In genomic region chr6:55543633-55544309, GRCh38 we compare ENCODE assay signal across 1 cellular context.
TF ChIP-seq lines count a peak whose summit lies in the region.

No MANE protein-coding gene starts in this region.

TF ChIP-seq in GM23338, 12 proteins besides CTCF, POLR2A, EP300 and RAD21 (continued from another document):
- TF ChIP-seq, protein P1, sequence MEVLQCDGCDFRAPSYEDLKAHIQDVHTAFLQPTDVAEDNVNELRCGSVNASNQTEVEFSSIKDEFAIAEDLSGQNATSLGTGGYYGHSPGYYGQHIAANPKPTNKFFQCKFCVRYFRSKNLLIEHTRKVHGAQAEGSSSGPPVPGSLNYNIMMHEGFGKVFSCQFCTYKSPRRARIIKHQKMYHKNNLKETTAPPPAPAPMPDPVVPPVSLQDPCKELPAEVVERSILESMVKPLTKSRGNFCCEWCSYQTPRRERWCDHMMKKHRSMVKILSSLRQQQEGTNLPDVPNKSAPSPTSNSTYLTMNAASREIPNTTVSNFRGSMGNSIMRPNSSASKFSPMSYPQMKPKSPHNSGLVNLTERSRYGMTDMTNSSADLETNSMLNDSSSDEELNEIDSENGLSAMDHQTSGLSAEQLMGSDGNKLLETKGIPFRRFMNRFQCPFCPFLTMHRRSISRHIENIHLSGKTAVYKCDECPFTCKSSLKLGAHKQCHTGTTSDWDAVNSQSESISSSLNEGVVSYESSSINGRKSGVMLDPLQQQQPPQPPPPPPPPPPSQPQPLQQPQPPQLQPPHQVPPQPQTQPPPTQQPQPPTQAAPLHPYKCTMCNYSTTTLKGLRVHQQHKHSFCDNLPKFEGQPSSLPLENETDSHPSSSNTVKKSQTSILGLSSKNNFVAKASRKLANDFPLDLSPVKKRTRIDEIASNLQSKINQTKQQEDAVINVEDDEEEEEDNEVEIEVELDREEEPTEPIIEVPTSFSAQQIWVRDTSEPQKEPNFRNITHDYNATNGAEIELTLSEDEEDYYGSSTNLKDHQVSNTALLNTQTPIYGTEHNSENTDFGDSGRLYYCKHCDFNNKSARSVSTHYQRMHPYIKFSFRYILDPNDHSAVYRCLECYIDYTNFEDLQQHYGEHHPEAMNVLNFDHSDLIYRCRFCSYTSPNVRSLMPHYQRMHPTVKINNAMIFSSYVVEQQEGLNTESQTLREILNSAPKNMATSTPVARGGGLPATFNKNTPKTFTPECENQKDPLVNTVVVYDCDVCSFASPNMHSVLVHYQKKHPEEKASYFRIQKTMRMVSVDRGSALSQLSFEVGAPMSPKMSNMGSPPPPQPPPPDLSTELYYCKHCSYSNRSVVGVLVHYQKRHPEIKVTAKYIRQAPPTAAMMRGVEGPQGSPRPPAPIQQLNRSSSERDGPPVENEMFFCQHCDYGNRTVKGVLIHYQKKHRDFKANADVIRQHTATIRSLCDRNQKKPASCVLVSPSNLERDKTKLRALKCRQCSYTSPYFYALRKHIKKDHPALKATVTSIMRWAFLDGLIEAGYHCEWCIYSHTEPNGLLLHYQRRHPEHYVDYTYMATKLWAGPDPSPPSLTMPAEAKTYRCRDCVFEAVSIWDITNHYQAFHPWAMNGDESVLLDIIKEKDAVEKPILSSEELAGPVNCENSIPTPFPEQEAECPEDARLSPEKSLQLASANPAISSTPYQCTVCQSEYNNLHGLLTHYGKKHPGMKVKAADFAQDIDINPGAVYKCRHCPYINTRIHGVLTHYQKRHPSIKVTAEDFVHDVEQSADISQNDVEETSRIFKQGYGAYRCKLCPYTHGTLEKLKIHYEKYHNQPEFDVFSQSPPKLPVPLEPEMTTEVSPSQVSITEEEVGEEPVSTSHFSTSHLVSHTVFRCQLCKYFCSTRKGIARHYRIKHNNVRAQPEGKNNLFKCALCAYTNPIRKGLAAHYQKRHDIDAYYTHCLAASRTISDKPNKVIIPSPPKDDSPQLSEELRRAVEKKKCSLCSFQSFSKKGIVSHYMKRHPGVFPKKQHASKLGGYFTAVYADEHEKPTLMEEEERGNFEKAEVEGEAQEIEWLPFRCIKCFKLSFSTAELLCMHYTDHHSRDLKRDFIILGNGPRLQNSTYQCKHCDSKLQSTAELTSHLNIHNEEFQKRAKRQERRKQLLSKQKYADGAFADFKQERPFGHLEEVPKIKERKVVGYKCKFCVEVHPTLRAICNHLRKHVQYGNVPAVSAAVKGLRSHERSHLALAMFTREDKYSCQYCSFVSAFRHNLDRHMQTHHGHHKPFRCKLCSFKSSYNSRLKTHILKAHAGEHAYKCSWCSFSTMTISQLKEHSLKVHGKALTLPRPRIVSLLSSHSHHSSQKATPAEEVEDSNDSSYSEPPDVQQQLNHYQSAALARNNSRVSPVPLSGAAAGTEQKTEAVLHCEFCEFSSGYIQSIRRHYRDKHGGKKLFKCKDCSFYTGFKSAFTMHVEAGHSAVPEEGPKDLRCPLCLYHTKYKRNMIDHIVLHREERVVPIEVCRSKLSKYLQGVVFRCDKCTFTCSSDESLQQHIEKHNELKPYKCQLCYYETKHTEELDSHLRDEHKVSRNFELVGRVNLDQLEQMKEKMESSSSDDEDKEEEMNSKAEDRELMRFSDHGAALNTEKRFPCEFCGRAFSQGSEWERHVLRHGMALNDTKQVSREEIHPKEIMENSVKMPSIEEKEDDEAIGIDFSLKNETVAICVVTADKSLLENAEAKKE (CRISPR knock-in tag; IDR thresholded peaks at IDR 0.05), result no peak
- TF ChIP-seq JUNB (IDR thresholded peaks at IDR 0.05; ENCODE audit: unreplicated experiment), result no peak
- TF ChIP-seq POLR2AphosphoS5 (IDR thresholded peaks at IDR 0.05; ENCODE audit: low read depth), result no peak
- TF ChIP-seq ZNF114 (CRISPR knock-in tag; IDR thresholded peaks at IDR 0.05), result no peak
- no peak for TF ChIP-seq NANOG (IDR thresholded peaks at IDR 0.05; ENCODE audit: borderline replicate concordance)
- TF ChIP-seq EZH2 (IDR thresholded peaks at IDR 0.05; ENCODE audit: low read depth, unreplicated experiment), result no peak
- TF ChIP-seq, protein P2, sequence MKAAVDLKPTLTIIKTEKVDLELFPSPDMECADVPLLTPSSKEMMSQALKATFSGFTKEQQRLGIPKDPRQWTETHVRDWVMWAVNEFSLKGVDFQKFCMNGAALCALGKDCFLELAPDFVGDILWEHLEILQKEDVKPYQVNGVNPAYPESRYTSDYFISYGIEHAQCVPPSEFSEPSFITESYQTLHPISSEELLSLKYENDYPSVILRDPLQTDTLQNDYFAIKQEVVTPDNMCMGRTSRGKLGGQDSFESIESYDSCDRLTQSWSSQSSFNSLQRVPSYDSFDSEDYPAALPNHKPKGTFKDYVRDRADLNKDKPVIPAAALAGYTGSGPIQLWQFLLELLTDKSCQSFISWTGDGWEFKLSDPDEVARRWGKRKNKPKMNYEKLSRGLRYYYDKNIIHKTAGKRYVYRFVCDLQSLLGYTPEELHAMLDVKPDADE (IDR thresholded peaks at IDR 0.05), result no peak
- no peak for TF ChIP-seq STAT1 (IDR thresholded peaks at IDR 0.05; ENCODE audit: unreplicated experiment)
- TF ChIP-seq, protein P3, sequence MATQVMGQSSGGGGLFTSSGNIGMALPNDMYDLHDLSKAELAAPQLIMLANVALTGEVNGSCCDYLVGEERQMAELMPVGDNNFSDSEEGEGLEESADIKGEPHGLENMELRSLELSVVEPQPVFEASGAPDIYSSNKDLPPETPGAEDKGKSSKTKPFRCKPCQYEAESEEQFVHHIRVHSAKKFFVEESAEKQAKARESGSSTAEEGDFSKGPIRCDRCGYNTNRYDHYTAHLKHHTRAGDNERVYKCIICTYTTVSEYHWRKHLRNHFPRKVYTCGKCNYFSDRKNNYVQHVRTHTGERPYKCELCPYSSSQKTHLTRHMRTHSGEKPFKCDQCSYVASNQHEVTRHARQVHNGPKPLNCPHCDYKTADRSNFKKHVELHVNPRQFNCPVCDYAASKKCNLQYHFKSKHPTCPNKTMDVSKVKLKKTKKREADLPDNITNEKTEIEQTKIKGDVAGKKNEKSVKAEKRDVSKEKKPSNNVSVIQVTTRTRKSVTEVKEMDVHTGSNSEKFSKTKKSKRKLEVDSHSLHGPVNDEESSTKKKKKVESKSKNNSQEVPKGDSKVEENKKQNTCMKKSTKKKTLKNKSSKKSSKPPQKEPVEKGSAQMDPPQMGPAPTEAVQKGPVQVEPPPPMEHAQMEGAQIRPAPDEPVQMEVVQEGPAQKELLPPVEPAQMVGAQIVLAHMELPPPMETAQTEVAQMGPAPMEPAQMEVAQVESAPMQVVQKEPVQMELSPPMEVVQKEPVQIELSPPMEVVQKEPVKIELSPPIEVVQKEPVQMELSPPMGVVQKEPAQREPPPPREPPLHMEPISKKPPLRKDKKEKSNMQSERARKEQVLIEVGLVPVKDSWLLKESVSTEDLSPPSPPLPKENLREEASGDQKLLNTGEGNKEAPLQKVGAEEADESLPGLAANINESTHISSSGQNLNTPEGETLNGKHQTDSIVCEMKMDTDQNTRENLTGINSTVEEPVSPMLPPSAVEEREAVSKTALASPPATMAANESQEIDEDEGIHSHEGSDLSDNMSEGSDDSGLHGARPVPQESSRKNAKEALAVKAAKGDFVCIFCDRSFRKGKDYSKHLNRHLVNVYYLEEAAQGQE (IDR thresholded peaks at IDR 0.05; ENCODE audit: unreplicated experiment), result no peak
- no peak for TF ChIP-seq CREB1 (CRISPR knock-in tag; IDR thresholded peaks at IDR 0.05; ENCODE audit: low read depth)
- no peak for TF ChIP-seq ZNF331 (CRISPR knock-in tag; IDR thresholded peaks at IDR 0.05; ENCODE audit: low read depth)
